11 cellular contexts compared by ENCODE assay signal in the genomic region with DNA sequence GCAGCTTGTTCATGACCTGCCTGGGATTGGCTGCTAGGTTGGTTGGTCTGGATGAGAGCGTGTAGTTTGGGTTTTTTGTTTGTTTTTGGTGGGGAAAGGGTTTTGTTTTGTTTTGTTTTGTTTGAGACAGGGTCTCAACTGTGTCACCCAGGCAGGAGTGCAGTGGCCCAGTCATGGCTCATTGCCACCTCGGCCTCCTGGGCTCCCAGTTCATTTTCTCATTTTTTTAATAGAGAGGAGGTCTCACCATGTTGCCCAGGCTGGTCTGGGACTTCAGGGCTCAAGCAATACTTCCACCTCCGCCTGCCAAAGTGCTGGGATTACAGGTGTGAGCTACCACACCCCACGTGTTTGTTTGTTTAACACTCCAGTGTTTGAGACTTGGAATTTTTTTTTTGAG. TPM values are rescaled to one million over a fixed set of nuclear protein-coding genes. Genes with fewer than 3 reads are reported as not detected.
DNase-seq lines count a peak whose midpoint lies in the region; ATAC-seq and TF ChIP-seq lines count a peak whose summit lies in the region.
"Had no signal": no experiment of that assay in that cellular context is flagged by ENCODE, and none has a peak within 500 bp of the region (broad histone marks: within the 10 kb centered on the region; RNA-seq: fewer than 3 reads in every experiment).

No MANE protein-coding gene starts in this region.

- H3K4me3 Mint-ChIP-seq in activated T-cell treated with anti-CD3 and anti-CD28 coated beads, Interleukin-2, amount 50 U/mL, for 72 hours: peak overlapping the region in 1 of 2 donors; percentile 2
- H3K4me3 Mint-ChIP-seq in effector memory CD8-positive, alpha-beta T cell: peak overlapping the region in 1 of 2 donors; percentile 13

- peaks cover 66% of the 10 kb centered on the region for H3K79me2 ChIP-seq in OCI-LY1 (ENCODE audit: insufficient read depth, low read length)

- peaks cover 5 to 8% of the 10 kb centered on the region in 2 donors for H3K36me3 Mint-ChIP-seq in activated T-cell treated with anti-CD3 and anti-CD28 coated beads, Interleukin-2, amount 50 U/mL, for 72 hours (ENCODE audit: insufficient read depth in 2 of 2)
- H3K36me3 Mint-ChIP-seq in effector memory CD8-positive, alpha-beta T cell (ENCODE audit: insufficient read depth): peaks cover 25% of the 10 kb centered on the region

- H3K27ac Mint-ChIP-seq in activated T-cell treated with anti-CD3 and anti-CD28 coated beads, Interleukin-2, amount 50 U/mL, for 72 hours: peak overlapping the region; percentile 44
- H3K27ac Mint-ChIP-seq in effector memory CD8-positive, alpha-beta T cell: peak overlapping the region; percentile 13 to 80

- H4K20me1 ChIP-seq in OCI-LY1 (ENCODE audit: insufficient read depth, low read length): no peaks in the 10 kb centered on the region

- peak overlapping the region; percentile 94 for H3K27ac ChIP-seq in OCI-LY1 (ENCODE audit: low read depth, low read length, poor library complexity, severe bottlenecking)

- ATAC-seq in activated T-cell treated with anti-CD3 and anti-CD28 coated beads, Interleukin-2, amount 50 U/mL, for 72 hours (replicated peaks in 1 of 2): no peak
- no peak for ATAC-seq in effector memory CD8-positive, alpha-beta T cell (replicated peaks)
- ATAC-seq in HG03469 (IDR thresholded peaks at IDR 0.05; ENCODE audit: unreplicated experiment) (no peak), GM18907 (IDR thresholded peaks at IDR 0.05; ENCODE audit: unreplicated experiment) (no peak)
- ATAC-seq: left lobe of liver had no signal

- 0 out of 2 replicates have a peak, but pooled peaks cover 4% of the 10 kb centered on the region for H3K36me3 ChIP-seq in OCI-LY1 (ENCODE audit: insufficient read depth, low read length)

- peak overlapping the region; percentile 93 for H3K4me2 ChIP-seq in OCI-LY1 (ENCODE audit: low read length)

- no peak overlapping the region for H2AFZ ChIP-seq in OCI-LY1 (ENCODE audit: low read length)

- H3K27me3 ChIP-seq in OCI-LY1 (ENCODE audit: insufficient read depth, low read length): no peaks in the 10 kb centered on the region

- TF ChIP-seq CTCF in OCI-LY1 (IDR thresholded peaks at IDR 0.05; ENCODE audit: low read length): no peak

- H3F3A ChIP-seq in OCI-LY1 (ENCODE audit: insufficient read depth, low read length): no peaks in the 10 kb centered on the region; the same call in 1 of the 2 replicates

- no peaks in the 10 kb centered on the region for H3K27me3 Mint-ChIP-seq in activated T-cell treated with anti-CD3 and anti-CD28 coated beads, Interleukin-2, amount 50 U/mL, for 72 hours (ENCODE audit: low read depth)
- no peaks in the 10 kb centered on the region for H3K27me3 Mint-ChIP-seq in effector memory CD8-positive, alpha-beta T cell

- peak overlapping the region; percentile 89 for H3K9ac ChIP-seq in OCI-LY1 (ENCODE audit: low read length)

- no peaks in the 10 kb centered on the region for H3K9me2 ChIP-seq in OCI-LY1 (ENCODE audit: low read depth, low read length)

- peaks cover 72% of the 10 kb centered on the region for H3K4me1 Mint-ChIP-seq in activated T-cell treated with anti-CD3 and anti-CD28 coated beads, Interleukin-2, amount 50 U/mL, for 72 hours (ENCODE audit: low read depth)
- peaks cover 29 to 52% of the 10 kb centered on the region in 2 donors for H3K4me1 Mint-ChIP-seq in effector memory CD8-positive, alpha-beta T cell (ENCODE audit: low read depth in 2 of 2)

- no peak for DNase-seq in activated T-cell treated with anti-CD3 and anti-CD28 coated beads, Interleukin-2, amount 50 U/mL, for 72 hours
- DNase-seq in activated T-cell treated with anti-CD3 and anti-CD28 coated beads, Interleukin-2, amount 50 U/mL, for 1 hour: no peak
- DNase-seq in effector memory CD8-positive, alpha-beta T cell: no peak
- DNase-seq in stimulated activated CD8-positive, alpha-beta memory T cell treated with anti-CD3 and anti-CD28 coated beads, Interleukin-4, amount 100 ng/mL, for 48 hours: peak; percentile 16
- DNase-seq in effector CD4-positive, alpha-beta T cell: no peak
- DNase-seq: anterior cingulate cortex, nucleus accumbens had no signal

- peaks cover 64% of the 10 kb centered on the region for H3K4me1 ChIP-seq in OCI-LY1 (ENCODE audit: insufficient read depth, low read length, severe bottlenecking)

- peak overlapping the region; percentile 96 for H3K4me3 ChIP-seq in OCI-LY1 (ENCODE audit: low read depth, low read length, poor library complexity, severe bottlenecking)

- H3K9me3 Mint-ChIP-seq in activated T-cell treated with anti-CD3 and anti-CD28 coated beads, Interleukin-2, amount 50 U/mL, for 72 hours: no peaks in the 10 kb centered on the region
- H3K9me3 Mint-ChIP-seq in effector memory CD8-positive, alpha-beta T cell: no peaks in the 10 kb centered on the region

- no peaks in the 10 kb centered on the region for H3K9me3 ChIP-seq in OCI-LY1 (ENCODE audit: low read length)

RNA-seq across cellular contexts. Expression of a gene that starts 3.8 kb away (rescaled TPM):
- 100 to 1,000 TPM; 300 to 335 TPM for total RNA-seq in activated T-cell treated with anti-CD3 and anti-CD28 coated beads, Interleukin-2, amount 50 U/mL, for 72 hours
